In the genomic region with DNA sequence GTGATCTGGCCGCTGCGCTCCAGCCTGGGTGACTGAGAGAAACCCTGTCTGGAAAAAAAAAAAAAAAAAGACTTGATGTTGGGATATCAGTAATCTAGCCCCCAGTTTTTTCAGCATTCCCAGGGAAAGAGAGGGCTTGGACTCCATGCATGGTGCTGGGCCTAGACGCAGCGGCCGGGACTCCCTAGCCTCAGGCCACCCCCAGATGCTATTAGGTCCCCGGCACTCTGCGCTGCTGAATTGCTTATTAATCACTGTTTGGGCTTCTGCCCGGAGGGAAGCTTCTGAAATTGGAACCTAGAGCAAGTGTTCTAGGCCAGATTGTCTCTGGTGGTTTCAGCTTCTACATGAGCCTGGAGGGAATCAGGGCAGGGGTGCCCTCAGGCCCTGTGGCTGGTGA, we compare ENCODE assay signal across 1 cellular context.
TF ChIP-seq lines count a peak whose summit lies in the region.

No MANE protein-coding gene starts in this region.

TF ChIP-seq in SK-N-SH, 30 proteins besides CTCF, POLR2A, EP300 and RAD21 (continued from another document):
- TF ChIP-seq, protein P1, sequence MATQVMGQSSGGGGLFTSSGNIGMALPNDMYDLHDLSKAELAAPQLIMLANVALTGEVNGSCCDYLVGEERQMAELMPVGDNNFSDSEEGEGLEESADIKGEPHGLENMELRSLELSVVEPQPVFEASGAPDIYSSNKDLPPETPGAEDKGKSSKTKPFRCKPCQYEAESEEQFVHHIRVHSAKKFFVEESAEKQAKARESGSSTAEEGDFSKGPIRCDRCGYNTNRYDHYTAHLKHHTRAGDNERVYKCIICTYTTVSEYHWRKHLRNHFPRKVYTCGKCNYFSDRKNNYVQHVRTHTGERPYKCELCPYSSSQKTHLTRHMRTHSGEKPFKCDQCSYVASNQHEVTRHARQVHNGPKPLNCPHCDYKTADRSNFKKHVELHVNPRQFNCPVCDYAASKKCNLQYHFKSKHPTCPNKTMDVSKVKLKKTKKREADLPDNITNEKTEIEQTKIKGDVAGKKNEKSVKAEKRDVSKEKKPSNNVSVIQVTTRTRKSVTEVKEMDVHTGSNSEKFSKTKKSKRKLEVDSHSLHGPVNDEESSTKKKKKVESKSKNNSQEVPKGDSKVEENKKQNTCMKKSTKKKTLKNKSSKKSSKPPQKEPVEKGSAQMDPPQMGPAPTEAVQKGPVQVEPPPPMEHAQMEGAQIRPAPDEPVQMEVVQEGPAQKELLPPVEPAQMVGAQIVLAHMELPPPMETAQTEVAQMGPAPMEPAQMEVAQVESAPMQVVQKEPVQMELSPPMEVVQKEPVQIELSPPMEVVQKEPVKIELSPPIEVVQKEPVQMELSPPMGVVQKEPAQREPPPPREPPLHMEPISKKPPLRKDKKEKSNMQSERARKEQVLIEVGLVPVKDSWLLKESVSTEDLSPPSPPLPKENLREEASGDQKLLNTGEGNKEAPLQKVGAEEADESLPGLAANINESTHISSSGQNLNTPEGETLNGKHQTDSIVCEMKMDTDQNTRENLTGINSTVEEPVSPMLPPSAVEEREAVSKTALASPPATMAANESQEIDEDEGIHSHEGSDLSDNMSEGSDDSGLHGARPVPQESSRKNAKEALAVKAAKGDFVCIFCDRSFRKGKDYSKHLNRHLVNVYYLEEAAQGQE (IDR thresholded peaks at IDR 0.05; ENCODE audit: low read depth, low read length), result no peak
- TF ChIP-seq, protein P2, sequence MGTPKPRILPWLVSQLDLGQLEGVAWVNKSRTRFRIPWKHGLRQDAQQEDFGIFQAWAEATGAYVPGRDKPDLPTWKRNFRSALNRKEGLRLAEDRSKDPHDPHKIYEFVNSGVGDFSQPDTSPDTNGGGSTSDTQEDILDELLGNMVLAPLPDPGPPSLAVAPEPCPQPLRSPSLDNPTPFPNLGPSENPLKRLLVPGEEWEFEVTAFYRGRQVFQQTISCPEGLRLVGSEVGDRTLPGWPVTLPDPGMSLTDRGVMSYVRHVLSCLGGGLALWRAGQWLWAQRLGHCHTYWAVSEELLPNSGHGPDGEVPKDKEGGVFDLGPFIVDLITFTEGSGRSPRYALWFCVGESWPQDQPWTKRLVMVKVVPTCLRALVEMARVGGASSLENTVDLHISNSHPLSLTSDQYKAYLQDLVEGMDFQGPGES (IDR thresholded peaks at IDR 0.05; ENCODE audit: low read depth, low read length), result no peak
- TF ChIP-seq MXI1 (IDR thresholded peaks at IDR 0.05; ENCODE audit: low read depth, low read length) (no peak), RFX5 (IDR thresholded peaks at IDR 0.05; ENCODE audit: low read length) (no peak), ELF1 (IDR thresholded peaks at IDR 0.05) (no peak), RCOR1 (IDR thresholded peaks at IDR 0.05; ENCODE audit: low read length) (no peak), TAF1 (IDR thresholded peaks at IDR 0.05; ENCODE audit: borderline replicate concordance, low read depth, low read length) (no peak), NFIC (IDR thresholded peaks at IDR 0.05; ENCODE audit: borderline replicate concordance) (no peak), GABPA (IDR thresholded peaks at IDR 0.05; ENCODE audit: low read depth) (no peak)
- TF ChIP-seq, protein P3, sequence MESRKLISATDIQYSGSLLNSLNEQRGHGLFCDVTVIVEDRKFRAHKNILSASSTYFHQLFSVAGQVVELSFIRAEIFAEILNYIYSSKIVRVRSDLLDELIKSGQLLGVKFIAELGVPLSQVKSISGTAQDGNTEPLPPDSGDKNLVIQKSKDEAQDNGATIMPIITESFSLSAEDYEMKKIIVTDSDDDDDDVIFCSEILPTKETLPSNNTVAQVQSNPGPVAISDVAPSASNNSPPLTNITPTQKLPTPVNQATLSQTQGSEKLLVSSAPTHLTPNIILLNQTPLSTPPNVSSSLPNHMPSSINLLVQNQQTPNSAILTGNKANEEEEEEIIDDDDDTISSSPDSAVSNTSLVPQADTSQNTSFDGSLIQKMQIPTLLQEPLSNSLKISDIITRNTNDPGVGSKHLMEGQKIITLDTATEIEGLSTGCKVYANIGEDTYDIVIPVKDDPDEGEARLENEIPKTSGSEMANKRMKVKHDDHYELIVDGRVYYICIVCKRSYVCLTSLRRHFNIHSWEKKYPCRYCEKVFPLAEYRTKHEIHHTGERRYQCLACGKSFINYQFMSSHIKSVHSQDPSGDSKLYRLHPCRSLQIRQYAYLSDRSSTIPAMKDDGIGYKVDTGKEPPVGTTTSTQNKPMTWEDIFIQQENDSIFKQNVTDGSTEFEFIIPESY (IDR thresholded peaks at IDR 0.05; ENCODE audit: borderline replicate concordance, low read depth), result no peak
- TF ChIP-seq, protein P4, sequence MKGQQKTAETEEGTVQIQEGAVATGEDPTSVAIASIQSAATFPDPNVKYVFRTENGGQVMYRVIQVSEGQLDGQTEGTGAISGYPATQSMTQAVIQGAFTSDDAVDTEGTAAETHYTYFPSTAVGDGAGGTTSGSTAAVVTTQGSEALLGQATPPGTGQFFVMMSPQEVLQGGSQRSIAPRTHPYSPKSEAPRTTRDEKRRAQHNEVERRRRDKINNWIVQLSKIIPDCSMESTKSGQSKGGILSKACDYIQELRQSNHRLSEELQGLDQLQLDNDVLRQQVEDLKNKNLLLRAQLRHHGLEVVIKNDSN (IDR thresholded peaks at IDR 0.05; ENCODE audit: borderline replicate concordance, low read depth), result no peak
TF ChIP-seq in SK-N-SH: peak in this region for 0.
